In the genomic region with DNA sequence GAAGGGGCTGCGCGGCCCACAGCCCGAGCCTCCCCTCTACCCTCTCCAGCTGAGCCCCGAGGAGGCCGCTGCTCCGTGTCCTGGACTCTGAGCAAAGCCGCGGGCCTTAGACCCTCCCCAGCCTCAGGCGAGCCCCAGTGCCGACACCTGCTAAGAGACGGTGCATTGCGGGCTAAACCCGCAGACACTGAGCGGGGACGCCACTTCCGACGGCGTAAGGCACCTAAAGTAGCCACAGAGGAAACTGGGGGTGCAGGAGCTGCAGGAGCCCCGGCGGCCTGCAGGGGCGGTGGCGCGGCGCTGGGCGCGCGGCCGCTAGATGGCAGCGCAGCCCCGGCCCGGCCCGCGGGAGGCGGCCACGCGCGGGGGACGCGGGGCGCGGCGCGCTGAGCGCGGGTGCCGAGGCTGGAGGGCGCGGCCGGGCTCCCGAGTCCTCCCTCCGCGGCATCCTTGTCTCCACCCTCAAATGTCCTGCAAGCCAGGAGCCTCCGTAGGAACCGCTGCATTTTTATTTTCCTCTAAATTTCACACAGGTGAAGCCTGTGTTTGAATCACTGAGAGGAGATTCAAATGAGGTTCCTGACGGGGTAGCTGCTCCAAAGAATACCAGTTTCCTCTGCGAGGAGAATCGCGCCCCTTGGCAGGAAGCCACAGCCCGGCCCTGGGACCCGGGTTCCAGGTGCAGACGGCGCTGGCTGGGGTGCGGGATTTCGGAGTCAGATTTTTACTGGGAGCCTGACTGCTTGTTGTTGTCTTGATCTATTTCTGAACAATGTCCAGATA, we compare ENCODE assay signal across 8 cellular contexts.
DNase-seq lines count a peak whose midpoint lies in the region; ATAC-seq and TF ChIP-seq lines count a peak whose summit lies in the region.

No MANE protein-coding gene starts in this region.

- peaks cover 4% of the 10 kb centered on the region for H3K27me3 Mint-ChIP-seq in CD4-positive, CD25-positive, alpha-beta regulatory T cell
- H3K27me3 Mint-ChIP-seq in activated naive CD4-positive, alpha-beta T cell treated with anti-CD3 and anti-CD28 coated beads for 36 hours (ENCODE audit: low read depth) = peaks cover 8% of the 10 kb centered on the region

- intact Hi-C loops in activated naive CD4-positive, alpha-beta T cell treated with anti-CD3 and anti-CD28 coated beads for 36 hours (cut with micrococcal nuclease) = loop anchor here (10.0 kb wide), 1 partner anchor 1085 kb away; no protein-coding TSS in a partner anchor
- intact Hi-C loops in right cardiac atrium (cut with DNase I) = no loop called here
- intact Hi-C loops in sigmoid colon (cut with DNase I) = loop anchor here (5.0 to 10.0 kb wide), 2 partner anchors 1085 to 1347 kb away; no protein-coding TSS in a partner anchor

- WGBS in right cardiac atrium = 5% methylated on average over 64 of the region's 64 CpGs
- WGBS in sigmoid colon, 2 donors = 6% methylated on average over 64 of the region's 64 CpGs

- CTCF ChIA-PET in activated naive CD4-positive, alpha-beta T cell treated with anti-CD3 and anti-CD28 coated beads for 36 hours (lab: Charles Lee) = interaction anchor here (0.7 to 1.3 kb wide), 4 partner anchors 11 to 108 kb away, joined by 3 to 5 read pairs (median 4); no protein-coding TSS in a partner anchor

- no peak overlapping the region for H3K27ac ChIP-seq in CD4-positive, CD25-positive, alpha-beta regulatory T cell (ENCODE audit: insufficient read depth, low read length, poor library complexity, severe bottlenecking)
- H3K27ac ChIP-seq in right cardiac atrium (ENCODE audit: low read length) = no peak overlapping the region
- H3K27ac ChIP-seq in sigmoid colon = no peak overlapping the region

- TF ChIP-seq EP300 in sigmoid colon (IDR thresholded peaks at IDR 0.05) = no peak

- peak; percentile 28 to 72 (median 52) for TF ChIP-seq CTCF in sigmoid colon (IDR thresholded peaks at IDR 0.05)

- peaks cover 4% of the 10 kb centered on the region for H3K4me1 ChIP-seq in CD4-positive, CD25-positive, alpha-beta regulatory T cell (ENCODE audit: control insufficient read depth, insufficient read depth, low read length, poor library complexity, severe bottlenecking)
- H3K4me1 ChIP-seq in right cardiac atrium (ENCODE audit: control insufficient read depth, insufficient read depth, low read length) (no peaks in the 10 kb centered on the region), sigmoid colon (peaks cover 0 to 9% (median 8%) of the 10 kb centered on the region in 4 donors)

- H3K4me1 Mint-ChIP-seq in CD4-positive, CD25-positive, alpha-beta regulatory T cell = peaks cover 0 to 8% (median under 1%) of the 10 kb centered on the region in 4 donors
- H3K4me1 Mint-ChIP-seq in activated naive CD4-positive, alpha-beta T cell treated with anti-CD3 and anti-CD28 coated beads for 36 hours (ENCODE audit: low read depth) = peaks cover 5% of the 10 kb centered on the region

- no peak overlapping the region for H3K4me3 ChIP-seq in CD4-positive, CD25-positive, alpha-beta regulatory T cell (ENCODE audit: low read depth, low read length)
- H3K4me3 ChIP-seq in right cardiac atrium (ENCODE audit: low read length) = peak overlapping the region; percentile 37
- H3K4me3 ChIP-seq in sigmoid colon = peak overlapping the region in 3 of 4 donors; percentile 11 to 32 (median 30)

- H3K36me3 ChIP-seq in CD4-positive, CD25-positive, alpha-beta regulatory T cell (ENCODE audit: control insufficient read depth, insufficient read depth, low read length) = no peaks in the 10 kb centered on the region
- no peaks in the 10 kb centered on the region for H3K36me3 ChIP-seq in sigmoid colon

- no peak overlapping the region for H3K27ac Mint-ChIP-seq in CD4-positive, CD25-positive, alpha-beta regulatory T cell
- no peak overlapping the region for H3K27ac Mint-ChIP-seq in activated naive CD4-positive, alpha-beta T cell treated with anti-CD3 and anti-CD28 coated beads for 36 hours

- H3K27me3 ChIP-seq in CD4-positive, CD25-positive, alpha-beta regulatory T cell (ENCODE audit: control insufficient read depth, insufficient read depth, low read length) = peaks cover 3% of the 10 kb centered on the region
- H3K27me3 ChIP-seq in right cardiac atrium (ENCODE audit: control insufficient read depth, insufficient read depth) = no peaks in the 10 kb centered on the region
- peaks cover 0 to 26% (median 0%) of the 10 kb centered on the region in 3 donors for H3K27me3 ChIP-seq in sigmoid colon

- DNase-seq in CD4-positive, CD25-positive, alpha-beta regulatory T cell = peak; percentile 23 to 70 (median 47)
- DNase-seq in RPMI8226 (peak; percentile 50), right cardiac atrium (peak; percentile 40 to 73 (median 71)), sigmoid colon (no peak), AML-193 (lab: John Stamatoyannopoulos, UW) (no peak)
- peak; percentile 59 for DNase-seq in activated naive CD4-positive, alpha-beta T cell treated with anti-CD3 and anti-CD28 coated beads for 36 hours

- no peaks in the 10 kb centered on the region for H3K9me3 ChIP-seq in CD4-positive, CD25-positive, alpha-beta regulatory T cell (ENCODE audit: control insufficient read depth in 2 of 2, low read length in 2 of 2)
- H3K9me3 ChIP-seq in right cardiac atrium (ENCODE audit: control insufficient read depth, low read length) (no peaks in the 10 kb centered on the region), sigmoid colon (no peaks in the 10 kb centered on the region)

- no peaks in the 10 kb centered on the region for H3K36me3 Mint-ChIP-seq in CD4-positive, CD25-positive, alpha-beta regulatory T cell
- no peaks in the 10 kb centered on the region for H3K36me3 Mint-ChIP-seq in activated naive CD4-positive, alpha-beta T cell treated with anti-CD3 and anti-CD28 coated beads for 36 hours (ENCODE audit: low read depth)

- no peaks in the 10 kb centered on the region for H3K9me3 Mint-ChIP-seq in CD4-positive, CD25-positive, alpha-beta regulatory T cell
- H3K9me3 Mint-ChIP-seq in activated naive CD4-positive, alpha-beta T cell treated with anti-CD3 and anti-CD28 coated beads for 36 hours = no peaks in the 10 kb centered on the region

- TF ChIP-seq POLR2A in sigmoid colon (IDR thresholded peaks at IDR 0.05) = no peak

- peak overlapping the region in 1 of 4 donors; percentile 33 for H3K4me3 Mint-ChIP-seq in CD4-positive, CD25-positive, alpha-beta regulatory T cell
- H3K4me3 Mint-ChIP-seq in activated naive CD4-positive, alpha-beta T cell treated with anti-CD3 and anti-CD28 coated beads for 36 hours = peak overlapping the region; percentile 53

- peak; percentile 83 to 87 for ATAC-seq in CD4-positive, CD25-positive, alpha-beta regulatory T cell (ENCODE audit: low read depth in 2 of 2)
- ATAC-seq in GM19351 (IDR thresholded peaks at IDR 0.05; ENCODE audit: unreplicated experiment) = peak; percentile 100
- peak; percentile 100 for ATAC-seq in HG03432 (IDR thresholded peaks at IDR 0.05; ENCODE audit: unreplicated experiment)
- ATAC-seq in right cardiac atrium = peak; percentile 92

Comparison
In these comparisons a context has a peak if more than half of its experiments do, and no peak if none do; other contexts are left out.
1. DNase-seq: peak in CD4-positive, CD25-positive, alpha-beta regulatory T cell (3 of 3), RPMI8226 (single experiment), activated naive CD4-positive, alpha-beta T cell treated with anti-CD3 and anti-CD28 coated beads for 36 hours (single experiment) and right cardiac atrium (3 of 3); none in sigmoid colon (single experiment) and AML-193 (0 of 2).
2. intact Hi-C loops: an anchor here in activated naive CD4-positive, alpha-beta T cell treated with anti-CD3 and anti-CD28 coated beads for 36 hours (10.0 kb wide) and sigmoid colon (5.0 to 10.0 kb wide); none called in right cardiac atrium.
3. Peak in every context shown above with its lines, with median percentiles within 50 percentile points of each other: ATAC-seq.